In genomic region chr17:81035389-81036127, GRCh38 we compare ENCODE assay signal across 7 cellular contexts. TPM values are rescaled to one million over a fixed set of nuclear protein-coding genes. Genes with fewer than 3 reads are reported as not detected.
A peak's percentile ranks its signal among the peaks of the same experiment; 100 is the strongest.
DNase-seq lines count a peak whose midpoint lies in the region; ATAC-seq and TF ChIP-seq lines count a peak whose summit lies in the region.

No MANE protein-coding gene starts in this region.

- no peaks in the 10 kb centered on the region for H3K36me3 Mint-ChIP-seq in activated naive CD8-positive, alpha-beta T cell treated with anti-CD3 and anti-CD28 coated beads, Interleukin-2, amount 10 ng/mL, durations not matched to agents 7 days and 5 days
- H3K36me3 Mint-ChIP-seq in stimulated activated effector memory CD8-positive, alpha-beta T cell treated with anti-CD3 and anti-CD28 coated beads, Interleukin-12 subunit alpha, Interleukin-12 subunit beta, amount 100 ng/mL, for 72 hours, result peaks cover 6% of the 10 kb centered on the region

- peak overlapping the region; percentile 66 for H3K4me3 Mint-ChIP-seq in activated naive CD8-positive, alpha-beta T cell treated with anti-CD3 and anti-CD28 coated beads, Interleukin-2, amount 10 ng/mL, durations not matched to agents 7 days and 5 days
- H3K4me3 Mint-ChIP-seq in stimulated activated effector memory CD8-positive, alpha-beta T cell treated with anti-CD3 and anti-CD28 coated beads, Interleukin-12 subunit alpha, Interleukin-12 subunit beta, amount 100 ng/mL, for 72 hours, result peak overlapping the region; percentile 69

- no peak for DNase-seq in activated naive CD8-positive, alpha-beta T cell treated with anti-CD3 and anti-CD28 coated beads, Interleukin-2, amount 10 ng/mL, durations not matched to agents 7 days and 5 days
- DNase-seq in stimulated activated effector memory CD8-positive, alpha-beta T cell treated with anti-CD3 and anti-CD28 coated beads, Interleukin-12 subunit alpha, Interleukin-12 subunit beta, amount 100 ng/mL, for 72 hours (ENCODE audit: low spot score in 2 of 2), result peak in 1 of 2 donors; percentile 71
- no peak for DNase-seq in OCI-M2 (lab: John Stamatoyannopoulos, UW; ENCODE audit: unreplicated experiment)

- POLR2A ChIA-PET in activated naive CD8-positive, alpha-beta T cell treated with anti-CD3 and anti-CD28 coated beads, Interleukin-2, amount 10 ng/mL, durations not matched to agents 7 days and 5 days (lab: Charles Lee), result interaction anchor here (0.8 to 1.5 kb wide), 5 partner anchors 15 to 187 kb away, joined by 3 to 4 read pairs (median 3); partner anchors contain the start of gene CEP131

- H3K4me3 ChIP-seq in iPS-18c (ENCODE audit: insufficient read depth, low read depth, low read length), result peak overlapping the region; percentile 67

- no peaks in the 10 kb centered on the region for H3K9me3 Mint-ChIP-seq in activated naive CD8-positive, alpha-beta T cell treated with anti-CD3 and anti-CD28 coated beads, Interleukin-2, amount 10 ng/mL, durations not matched to agents 7 days and 5 days
- no peaks in the 10 kb centered on the region for H3K9me3 Mint-ChIP-seq in stimulated activated effector memory CD8-positive, alpha-beta T cell treated with anti-CD3 and anti-CD28 coated beads, Interleukin-12 subunit alpha, Interleukin-12 subunit beta, amount 100 ng/mL, for 72 hours

- H3K27me3 Mint-ChIP-seq in activated naive CD8-positive, alpha-beta T cell treated with anti-CD3 and anti-CD28 coated beads, Interleukin-2, amount 10 ng/mL, durations not matched to agents 7 days and 5 days, result peaks cover 29% of the 10 kb centered on the region

- TF ChIP-seq POLR2A in GM18505 (IDR thresholded peaks at IDR 0.05; ENCODE audit: borderline replicate concordance, extremely low read depth, insufficient read depth, insufficient read length), result no peak

- ATAC-seq in GM18505 (IDR thresholded peaks at IDR 0.05; ENCODE audit: unreplicated experiment) (peak; percentile 28), HG03135 (IDR thresholded peaks at IDR 0.05; ENCODE audit: unreplicated experiment) (peak; percentile 5), GM19463 (IDR thresholded peaks at IDR 0.05; ENCODE audit: unreplicated experiment) (no peak)
- ATAC-seq in activated naive CD8-positive, alpha-beta T cell treated with anti-CD3 and anti-CD28 coated beads, Interleukin-2, amount 10 ng/mL, durations not matched to agents 7 days and 5 days (ENCODE audit: low read depth), result peak; percentile 17
- ATAC-seq in stimulated activated effector memory CD8-positive, alpha-beta T cell treated with anti-CD3 and anti-CD28 coated beads, Interleukin-12 subunit alpha, Interleukin-12 subunit beta, amount 100 ng/mL, for 72 hours, result peak; percentile 35

- no peaks in the 10 kb centered on the region for H3K4me1 Mint-ChIP-seq in activated naive CD8-positive, alpha-beta T cell treated with anti-CD3 and anti-CD28 coated beads, Interleukin-2, amount 10 ng/mL, durations not matched to agents 7 days and 5 days
- H3K4me1 Mint-ChIP-seq in stimulated activated effector memory CD8-positive, alpha-beta T cell treated with anti-CD3 and anti-CD28 coated beads, Interleukin-12 subunit alpha, Interleukin-12 subunit beta, amount 100 ng/mL, for 72 hours, result peaks cover 28% of the 10 kb centered on the region

- peaks cover 5% of the 10 kb centered on the region for H3K9me3 ChIP-seq in iPS-18c (ENCODE audit: control insufficient read depth, insufficient read depth, low read length)

- H3K27ac Mint-ChIP-seq in activated naive CD8-positive, alpha-beta T cell treated with anti-CD3 and anti-CD28 coated beads, Interleukin-2, amount 10 ng/mL, durations not matched to agents 7 days and 5 days, result peak overlapping the region; percentile 32
- H3K27ac Mint-ChIP-seq in stimulated activated effector memory CD8-positive, alpha-beta T cell treated with anti-CD3 and anti-CD28 coated beads, Interleukin-12 subunit alpha, Interleukin-12 subunit beta, amount 100 ng/mL, for 72 hours, result no peak overlapping the region

RNA-seq across cellular contexts. Expression of gene BAIAP2, which starts 0.6 kb away (rescaled TPM):
- total RNA-seq in activated naive CD8-positive, alpha-beta T cell treated with anti-CD3 and anti-CD28 coated beads, Interleukin-2, amount 10 ng/mL, durations not matched to agents 7 days and 5 days, result 1 to 10 TPM; 7.4 to 7.5 TPM

RNA-seq across cellular contexts. Expression of gene CHMP6, which starts 43.9 kb away (rescaled TPM):
- 10 to 100 TPM; 32.5 to 33.0 TPM for total RNA-seq in activated naive CD8-positive, alpha-beta T cell treated with anti-CD3 and anti-CD28 coated beads, Interleukin-2, amount 10 ng/mL, durations not matched to agents 7 days and 5 days
